17 cellular contexts compared by ENCODE assay signal in the genomic region with DNA sequence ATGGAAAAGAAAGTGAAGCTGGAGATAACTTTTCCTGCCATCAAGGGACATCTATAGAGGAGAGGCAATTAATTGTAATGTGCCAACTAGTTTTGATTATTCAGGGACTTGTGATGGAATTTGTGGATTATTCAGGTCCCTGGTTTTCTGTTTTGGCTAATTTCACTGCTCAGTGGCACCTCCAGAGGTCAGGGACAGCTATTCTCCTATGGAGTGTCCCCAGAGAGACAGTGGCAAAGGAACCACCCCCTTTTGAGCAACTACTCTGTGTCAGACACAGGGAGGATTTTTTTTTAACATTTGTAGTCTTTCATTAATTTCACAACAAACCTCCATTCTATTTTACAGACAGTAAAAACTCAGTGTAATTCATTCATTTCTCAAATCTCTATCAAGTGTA.
DNase-seq lines count a peak whose midpoint lies in the region; ATAC-seq and TF ChIP-seq lines count a peak whose summit lies in the region.
"Had no signal": no experiment of that assay in that cellular context is flagged by ENCODE, and none has a peak within 500 bp of the region (broad histone marks: within the 10 kb centered on the region; RNA-seq: fewer than 3 reads in every experiment).

No MANE protein-coding gene starts in this region.

- H3K4me2 ChIP-seq in OCI-LY7 (ENCODE audit: low read length), result no peak overlapping the region

- no peak overlapping the region for H3K4me3 ChIP-seq in left ventricle myocardium inferior
- no peak overlapping the region for H3K4me3 ChIP-seq in right cardiac atrium (ENCODE audit: low read length)
- H3K4me3 ChIP-seq in OCI-LY7 (ENCODE audit: low read depth, low read length, poor library complexity, severe bottlenecking), result no peak overlapping the region
- no peak overlapping the region for H3K4me3 ChIP-seq in epithelial cell of proximal tubule (ENCODE audit: low read depth, low read length)
- no peak overlapping the region for H3K4me3 ChIP-seq in esophagus squamous epithelium
- H3K4me3 ChIP-seq: ascending aorta, MG63, pancreas, SJSA1, vagina had no signal

- H3K36me3 ChIP-seq in left ventricle myocardium inferior (no peaks in the 10 kb centered on the region), OCI-LY7 (ENCODE audit: insufficient read depth, low read length) (no peaks in the 10 kb centered on the region), esophagus squamous epithelium (no peaks in the 10 kb centered on the region)
- H3K36me3 ChIP-seq: ascending aorta, MG63, pancreas, SJSA1, vagina had no signal

- H3K4me1 ChIP-seq in left ventricle myocardium inferior (no peaks in the 10 kb centered on the region), right cardiac atrium (ENCODE audit: control insufficient read depth, insufficient read depth, low read length) (no peaks in the 10 kb centered on the region), OCI-LY7 (ENCODE audit: insufficient read depth, low read length, poor library complexity, severe bottlenecking) (no peaks in the 10 kb centered on the region), esophagus squamous epithelium (peaks cover 0 to 17% (median 0%) of the 10 kb centered on the region in 3 donors)
- H3K4me1 ChIP-seq: ascending aorta, pancreas, vagina had no signal

- H3K9me2 ChIP-seq in OCI-LY7 (ENCODE audit: insufficient read depth, low read length), result no peaks in the 10 kb centered on the region

- H4K20me1 ChIP-seq in OCI-LY7 (ENCODE audit: insufficient read depth, low read length), result no peaks in the 10 kb centered on the region

- TF ChIP-seq CTCF in left ventricle myocardium inferior (IDR thresholded peaks at IDR 0.05; ENCODE audit: borderline replicate concordance), result peak; percentile 9
- peak; percentile 47 for TF ChIP-seq CTCF in OCI-LY7 (conservative IDR thresholded peaks at IDR 0.05; ENCODE audit: low read length)
- peak; percentile 23 for TF ChIP-seq CTCF in epithelial cell of proximal tubule (conservative IDR thresholded peaks at IDR 0.05; ENCODE audit: low read depth, low read length)
- TF ChIP-seq CTCF in esophagus squamous epithelium (IDR thresholded peaks at IDR 0.05), result peak in 1 of 6 experiments; percentile 13

- no TSS peak for BruUV-seq in OCI-LY7 (replicated peaks; lab: Mats Ljungman, UMichigan)

- H3K79me2 ChIP-seq in OCI-LY7 (ENCODE audit: insufficient read depth, low read depth, low read length), result no peaks in the 10 kb centered on the region

- intact Hi-C loops in left ventricle myocardium inferior (cut with micrococcal nuclease), result no loop called here
- intact Hi-C loops in right cardiac atrium (cut with DNase I), result no loop called here
- intact Hi-C loops in OCI-LY7 (cut with micrococcal nuclease; ENCODE audit: unreplicated experiment), result no loop called here
- intact Hi-C loops in esophagus squamous epithelium (cut with DNase I), result no loop called here

- no peak for ATAC-seq in right cardiac atrium
- no peak for ATAC-seq in HG03045 (IDR thresholded peaks at IDR 0.05; ENCODE audit: unreplicated experiment)
- ATAC-seq: activated T-cell treated with anti-CD3 and anti-CD28 coated beads, Interleukin-2, amount 50 U/mL, for 72 hours; pancreas had no signal

- H2AFZ ChIP-seq in OCI-LY7 (ENCODE audit: low read length), result no peak overlapping the region

- TF ChIP-seq POLR2A in esophagus squamous epithelium (IDR thresholded peaks at IDR 0.05), result no peak

- CTCF ChIA-PET in OCI-LY7 (lab: Charles Lee; ENCODE audit: unreplicated experiment), result no interaction called here

- DNase-seq in left ventricle myocardium inferior (no peak), right cardiac atrium (no peak), OCI-LY7 (ENCODE audit: low spot score) (no peak), epithelial cell of proximal tubule (ENCODE audit: low read depth) (no peak), esophagus squamous epithelium (lab: John Stamatoyannopoulos, UW) (no peak), NCI-H1930 (lab: John Stamatoyannopoulos, UW) (no peak)
- no peak for DNase-seq in activated effector memory CD4-positive, alpha-beta T cell treated with anti-CD3 and anti-CD28 coated beads, Interleukin-2, amount 50 U/mL, for 16 hours
- DNase-seq: activated T-cell treated with anti-CD3 and anti-CD28 coated beads, Interleukin-2, amount 50 U/mL, for 72 hours; mesenchymal stem cell; MG63; NCI-H524 treated with DMSO at 0.1 percent for 48 hours; pancreas had no signal

- H3K9me3 ChIP-seq in left ventricle myocardium inferior (replicated peaks), result no peaks in the 10 kb centered on the region
- no peaks in the 10 kb centered on the region for H3K9me3 ChIP-seq in right cardiac atrium (ENCODE audit: control insufficient read depth, low read length)
- H3K9me3 ChIP-seq in OCI-LY7 (ENCODE audit: low read length), result no peaks in the 10 kb centered on the region
- no peaks in the 10 kb centered on the region for H3K9me3 ChIP-seq in esophagus squamous epithelium
- H3K9me3 ChIP-seq: ascending aorta, MG63, pancreas, SJSA1, vagina had no signal

- POLR2A ChIA-PET in OCI-LY7 (lab: Charles Lee), result no interaction called here

- H3K27me3 ChIP-seq in left ventricle myocardium inferior (ENCODE audit: low read depth) (peaks cover 57% of the 10 kb centered on the region), right cardiac atrium (ENCODE audit: control insufficient read depth, insufficient read depth) (no peaks in the 10 kb centered on the region), esophagus squamous epithelium (peaks cover 0 to 24% (median 0%) of the 10 kb centered on the region in 4 donors)
- H3K27me3 ChIP-seq: ascending aorta, MG63, pancreas, SJSA1, vagina had no signal

- H3K27ac ChIP-seq in left ventricle myocardium inferior (replicated peaks) (no peak overlapping the region), right cardiac atrium (ENCODE audit: low read length) (no peak overlapping the region), OCI-LY7 (ENCODE audit: low read depth, low read length, poor library complexity, severe bottlenecking) (no peak overlapping the region), esophagus squamous epithelium (no peak overlapping the region)
- H3K27ac ChIP-seq: ascending aorta, HL-60, pancreas, SJSA1, vagina had no signal
